ENCODE assay signal across 30 cellular contexts in genomic region chr5:122093861-122094650, GRCh38. TPM values are rescaled to one million over a fixed set of nuclear protein-coding genes. Genes with fewer than 3 reads are reported as not detected.
DNase-seq lines count a peak whose midpoint lies in the region; ATAC-seq, FAIRE-seq and TF ChIP-seq lines count a peak whose summit lies in the region.
"Had no signal": no experiment of that assay in that cellular context is flagged by ENCODE, and none has a peak within 500 bp of the region (broad histone marks: within the 10 kb centered on the region; RNA-seq: fewer than 3 reads in every experiment).

No MANE protein-coding gene starts in this region.

- H3K27ac ChIP-seq in KMS-11 (peak overlapping the region; percentile 17; the same call in 1 of the 2 replicates), astrocyte (ENCODE audit: low read depth, low read length) (peak overlapping the region; percentile 81), mesenchymal stem cell (ENCODE audit: low read length, poor library complexity, severe bottlenecking) (peak overlapping the region; percentile 51)
- H3K27ac ChIP-seq: A549, BLaER1, neutrophil, prostate gland had no signal

- H3K4me1 Mint-ChIP-seq in astrocyte (ENCODE audit: low read depth, unreplicated experiment): peaks cover 43% of the 10 kb centered on the region
- H3K4me1 Mint-ChIP-seq: immature natural killer cell; stimulated activated naive CD8-positive, alpha-beta T cell treated with anti-CD3 and anti-CD28 coated beads, Interleukin-15, amount 100 ng/mL, for 72 hours had no signal

- H3K79me1 ChIP-seq in mesenchymal stem cell (replicated peaks; ENCODE audit: low read length, poor library complexity, severe bottlenecking): peaks cover 3% of the 10 kb centered on the region

- no peak overlapping the region for H3K4ac ChIP-seq in mesenchymal stem cell (ENCODE audit: low read depth in 1 of 2, low read length in 2 of 2)

- no peak overlapping the region for H2BK15ac ChIP-seq in mesenchymal stem cell (ENCODE audit: low read depth, poor library complexity, severe bottlenecking)

- no peak for ATAC-seq in GM18867 (IDR thresholded peaks at IDR 0.05; ENCODE audit: unreplicated experiment)
- ATAC-seq: A549; effector memory CD8-positive, alpha-beta T cell; HCT116; K562; stimulated activated naive CD8-positive, alpha-beta T cell treated with anti-CD3 and anti-CD28 coated beads, Interleukin-15, amount 100 ng/mL, for 72 hours had no signal

- no peaks in the 10 kb centered on the region for H3K9me3 Mint-ChIP-seq in astrocyte (ENCODE audit: unreplicated experiment)
- H3K9me3 Mint-ChIP-seq: effector memory CD8-positive, alpha-beta T cell; immature natural killer cell; stimulated activated naive CD8-positive, alpha-beta T cell treated with anti-CD3 and anti-CD28 coated beads, Interleukin-15, amount 100 ng/mL, for 72 hours had no signal

- no peak overlapping the region for H3K23ac ChIP-seq in mesenchymal stem cell (ENCODE audit: low read length in 2 of 2)

- no peak overlapping the region for H3K14ac ChIP-seq in mesenchymal stem cell (ENCODE audit: low read length in 2 of 2)

- no peak for TF ChIP-seq POLR2A in GM12892 (IDR thresholded peaks at IDR 0.05; ENCODE audit: low read depth, low read length)

- H3K9ac ChIP-seq in KMS-11 (no peak overlapping the region), astrocyte (ENCODE audit: low read length) (peak overlapping the region; percentile 67), mesenchymal stem cell (ENCODE audit: low read length) (peak overlapping the region; percentile 85)
- H3K9ac ChIP-seq: BLaER1 had no signal

- peak; percentile 29 for DNase-seq in AG08395 (ENCODE audit: low spot score)
- DNase-seq in astrocyte (ENCODE audit: low read depth): peak; percentile 61
- DNase-seq in mesenchymal stem cell: no peak
- no peak for DNase-seq in T-helper 2 cell
- DNase-seq in GM12892 (ENCODE audit: insufficient read length): no peak
- DNase-seq in COLO829 (ENCODE audit: low spot score): no peak
- DNase-seq: activated CD8-positive, alpha-beta memory T cell treated with anti-CD3 and anti-CD28 coated beads, Interleukin-2, amount 50 U/mL, for 4 hours; activated naive CD4-positive, alpha-beta T cell treated with anti-CD3 and anti-CD28 coated beads, Interleukin-2, amount 50 U/mL, for 16 hours; effector memory CD8-positive, alpha-beta T cell; GF-D8; hypothalamus; immature natural killer cell; left lung; NCI-H1436; NCI-H446; NCI-H82; OCI-M1; stimulated activated naive CD8-positive, alpha-beta T cell treated with anti-CD3 and anti-CD28 coated beads, Interleukin-15, amount 100 ng/mL, for 72 hours; T-helper 9 cell had no signal

- H4K20me1 ChIP-seq in KMS-11 (ENCODE audit: insufficient read depth) (no peaks in the 10 kb centered on the region), astrocyte (ENCODE audit: insufficient read depth, low read length) (no peaks in the 10 kb centered on the region)
- H4K20me1 ChIP-seq: BLaER1 had no signal

- no peak overlapping the region for H2BK12ac ChIP-seq in mesenchymal stem cell (ENCODE audit: low read length in 2 of 2)

- peaks cover 46% of the 10 kb centered on the region for H3K4me1 ChIP-seq in KMS-11 (ENCODE audit: low read depth, poor library complexity, severe bottlenecking)
- peaks cover 50% of the 10 kb centered on the region for H3K4me1 ChIP-seq in astrocyte (ENCODE audit: insufficient read depth, low read length)
- H3K4me1 ChIP-seq in mesenchymal stem cell (ENCODE audit: control insufficient read depth, insufficient read depth, low read depth, low read length): peaks cover 7% of the 10 kb centered on the region
- H3K4me1 ChIP-seq: left lung, prostate gland had no signal

- H3K79me2 ChIP-seq in KMS-11 (ENCODE audit: insufficient read depth, low read depth) (no peaks in the 10 kb centered on the region), astrocyte (ENCODE audit: insufficient read depth, low read length) (no peaks in the 10 kb centered on the region)

- H3K27me3 Mint-ChIP-seq in astrocyte (ENCODE audit: low read depth, unreplicated experiment): no peaks in the 10 kb centered on the region
- H3K27me3 Mint-ChIP-seq: effector memory CD8-positive, alpha-beta T cell had no signal

- H3K18ac ChIP-seq in mesenchymal stem cell (ENCODE audit: low read depth in 1 of 2, low read length in 2 of 2): peak overlapping the region in 1 of 2 experiments; percentile 21

- 95% methylated on average over 5 of the region's 8 CpGs for WGBS in mesenchymal stem cell

- H3K36me3 Mint-ChIP-seq in astrocyte (ENCODE audit: low read depth, unreplicated experiment): no peaks in the 10 kb centered on the region
- H3K36me3 Mint-ChIP-seq: immature natural killer cell had no signal

- H2AK5ac ChIP-seq in mesenchymal stem cell (ENCODE audit: low read length, severe bottlenecking): peak overlapping the region; percentile 65

- no peaks in the 10 kb centered on the region for H3K27me3 ChIP-seq in KMS-11 (ENCODE audit: insufficient read depth, low read depth)
- H3K27me3 ChIP-seq in astrocyte (ENCODE audit: insufficient read depth, low read length): no peaks in the 10 kb centered on the region
- no peaks in the 10 kb centered on the region for H3K27me3 ChIP-seq in mesenchymal stem cell (ENCODE audit: control insufficient read depth in 1 of 2, insufficient read depth in 1 of 2, low read length in 2 of 2)
- H3K27me3 ChIP-seq: BLaER1, left lung, neutrophil, tibial nerve had no signal

- peak overlapping the region; percentile 19 for H2BK120ac ChIP-seq in mesenchymal stem cell (ENCODE audit: low read depth, low read length)

- no peak overlapping the region for H4K8ac ChIP-seq in mesenchymal stem cell (ENCODE audit: low read length)

- TF ChIP-seq CTCF in KMS-11 (conservative IDR thresholded peaks at IDR 0.05; ENCODE audit: low read depth, low read length) (no peak), astrocyte (IDR thresholded peaks at IDR 0.05; ENCODE audit: insufficient read depth, low read depth, low read length) (no peak)

- H3K4me2 ChIP-seq in KMS-11: peak overlapping the region; percentile 56
- H3K4me2 ChIP-seq in astrocyte (ENCODE audit: low read length): peak overlapping the region; percentile 71
- no peak overlapping the region for H3K4me2 ChIP-seq in mesenchymal stem cell (ENCODE audit: low read length, poor library complexity, severe bottlenecking)
- H3K4me2 ChIP-seq: A549, BLaER1 had no signal

- no peak overlapping the region for H2BK5ac ChIP-seq in mesenchymal stem cell (ENCODE audit: low read depth, low read length, poor library complexity, severe bottlenecking)

- H3K9me3 ChIP-seq in astrocyte (ENCODE audit: insufficient read depth, low read depth, low read length): no peaks in the 10 kb centered on the region
- H3K9me3 ChIP-seq in mesenchymal stem cell (ENCODE audit: control insufficient read depth, low read length): no peaks in the 10 kb centered on the region
- H3K9me3 ChIP-seq: A549, BLaER1, left lung, neutrophil, prostate gland, tibial nerve had no signal

- no peak overlapping the region for H2AFZ ChIP-seq in KMS-11 (ENCODE audit: low read depth)
- H2AFZ ChIP-seq in astrocyte (ENCODE audit: low read depth, low read length): no peak overlapping the region
- H2AFZ ChIP-seq in mesenchymal stem cell (ENCODE audit: low read depth, low read length): no peak overlapping the region

- H3K4me3 Mint-ChIP-seq in astrocyte (ENCODE audit: unreplicated experiment): no peak overlapping the region
- H3K4me3 Mint-ChIP-seq: effector memory CD8-positive, alpha-beta T cell; immature natural killer cell; stimulated activated naive CD8-positive, alpha-beta T cell treated with anti-CD3 and anti-CD28 coated beads, Interleukin-15, amount 100 ng/mL, for 72 hours had no signal

- no peaks in the 10 kb centered on the region for H3K36me3 ChIP-seq in KMS-11 (ENCODE audit: insufficient read depth)
- no peaks in the 10 kb centered on the region for H3K36me3 ChIP-seq in astrocyte (ENCODE audit: insufficient read depth, low read length)
- H3K36me3 ChIP-seq in mesenchymal stem cell (ENCODE audit: control insufficient read depth in 1 of 2, insufficient read depth in 2 of 2, low read depth in 1 of 2, low read length in 2 of 2): no peaks in the 10 kb centered on the region
- H3K36me3 ChIP-seq: BLaER1, left lung, neutrophil, prostate gland, tibial nerve had no signal

- peak overlapping the region; percentile 69 for H3K27ac Mint-ChIP-seq in astrocyte (ENCODE audit: unreplicated experiment)
- H3K27ac Mint-ChIP-seq: effector memory CD8-positive, alpha-beta T cell; immature natural killer cell; stimulated activated naive CD8-positive, alpha-beta T cell treated with anti-CD3 and anti-CD28 coated beads, Interleukin-15, amount 100 ng/mL, for 72 hours had no signal

- H3K4me3 ChIP-seq in KMS-11 (IDR thresholded peaks at IDR 0.05; ENCODE audit: insufficient read depth, low read depth, low read length) (no peak overlapping the region), astrocyte (ENCODE audit: insufficient read depth, low read depth, low read length) (no peak overlapping the region), mesenchymal stem cell (ENCODE audit: insufficient read depth in 1 of 2, low read depth in 1 of 2, low read length in 2 of 2) (peak overlapping the region in 1 of 2 experiments; percentile 34)
- H3K4me3 ChIP-seq: A549, BLaER1, coronary artery, K562, left lung, prostate gland, tibial nerve had no signal

- no peak overlapping the region for H4K91ac ChIP-seq in mesenchymal stem cell (ENCODE audit: low read length)

- FAIRE-seq in astrocyte (lab: Jason Lieb, UNC) (no peak), GM12892 (lab: Jason Lieb, UNC) (no peak)
- FAIRE-seq: A549, GM18507, K562 had no signal

RNA-seq across cellular contexts. Expression of gene LOX, which starts 16.0 kb away (rescaled TPM):
- total RNA-seq in astrocyte: 1,150 and 1,249 TPM in 2 replicates
- polyA plus RNA-seq in mesenchymal stem cell (2013, experiment 1 of 2): 548 TPM
- polyA plus RNA-seq in mesenchymal stem cell (2013, experiment 2 of 2): 550 TPM
- 0.47 TPM for polyA plus RNA-seq in GM12892 (2012; ENCODE audit: missing spikeins)
- polyA plus RNA-seq: immature natural killer cell had no signal

RNA-seq across cellular contexts. Expression of gene ZNF474, which starts 35.3 kb away (rescaled TPM):
- total RNA-seq in astrocyte: 0.38 and 0.45 TPM in 2 replicates
- 0.93 TPM for polyA plus RNA-seq in mesenchymal stem cell (2013, experiment 1 of 2)
- 0.85 TPM for polyA plus RNA-seq in mesenchymal stem cell (2013, experiment 2 of 2)
- polyA plus RNA-seq in GM12892 (2012; ENCODE audit: missing spikeins): not detected
- polyA plus RNA-seq: immature natural killer cell had no signal

Comparison
In these comparisons a context has a peak if more than half of its experiments do, and no peak if none do; other contexts are left out.
1. DNase-seq: peak in AG08395 (single experiment) and astrocyte (single experiment); none in mesenchymal stem cell (single experiment), T-helper 2 cell (0 of 5), GM12892 (single experiment) and COLO829 (single experiment).
2. H3K27ac ChIP-seq: peak in every context shown above with its lines; median percentile 81 in astrocyte; 51 in mesenchymal stem cell; 17 in KMS-11.